ENCODE assay signal across 25 cellular contexts in the genomic region with DNA sequence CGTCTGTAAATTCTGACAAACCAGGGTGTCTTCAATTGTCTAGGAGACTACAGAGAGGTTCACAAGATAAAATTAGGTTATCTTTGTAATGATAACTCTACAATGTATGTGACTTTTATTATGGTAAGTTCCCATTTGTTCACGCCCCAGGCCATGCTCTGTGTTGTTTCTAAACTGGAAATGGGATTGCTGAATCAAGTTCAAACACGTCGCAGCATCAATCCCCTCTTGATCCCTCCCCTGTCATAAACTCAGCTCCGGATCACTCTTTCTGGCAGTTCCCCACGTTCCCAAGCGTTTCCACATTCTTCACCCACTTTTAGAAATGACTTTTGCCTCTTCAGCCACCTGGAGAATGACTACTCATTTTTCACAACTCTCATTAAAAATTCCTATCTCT.
"Had no signal": no experiment of that assay in that cellular context is flagged by ENCODE, and none has a peak within 500 bp of the region (broad histone marks: within the 10 kb centered on the region; RNA-seq: fewer than 3 reads in every experiment).

No MANE protein-coding gene starts in this region.

- H3K9me3 ChIP-seq: esophagus muscularis mucosa, gastroesophageal sphincter, psoas muscle, right lobe of liver, tibial artery, upper lobe of left lung, uterus had no signal

- H3K4me3 ChIP-seq: coronary artery, esophagus muscularis mucosa, gastroesophageal sphincter, lung, psoas muscle, right lobe of liver, spleen, tibial artery, upper lobe of left lung, uterus had no signal

- ATAC-seq: gastroesophageal sphincter; left colon; left ventricle myocardium superior; psoas muscle; right lobe of liver; stimulated activated memory B cell treated with anti-CD40 and anti-IgM and Interleukin-4, amounts not matched to agents 10 μg/mL and 1 μg/mL and 100 μg/mL, for 72 hours had no signal

- H3K4me1 Mint-ChIP-seq: immature natural killer cell; naive B cell; nephron; stimulated activated memory B cell treated with anti-CD40 and anti-IgM and Interleukin-4, amounts not matched to agents 10 μg/mL and 1 μg/mL and 100 μg/mL, for 72 hours had no signal

- H3K27me3 ChIP-seq: esophagus muscularis mucosa, gastroesophageal sphincter, right lobe of liver, spleen, tibial artery, upper lobe of left lung, uterus had no signal

- H3K9me3 Mint-ChIP-seq: nephron had no signal

- H3K27ac Mint-ChIP-seq: immature natural killer cell; naive B cell; nephron; stimulated activated memory B cell treated with anti-CD40 and anti-IgM and Interleukin-4, amounts not matched to agents 10 μg/mL and 1 μg/mL and 100 μg/mL, for 72 hours; stimulated activated naive CD8-positive, alpha-beta T cell treated with anti-CD3 and anti-CD28 coated beads, Interleukin-15, Interleukin-2, amounts not matched to agents 100 ng/mL and 50 ng/mL, for 24 hours had no signal

- H3K36me3 Mint-ChIP-seq: immature natural killer cell; naive B cell; stimulated activated memory B cell treated with anti-CD40 and anti-IgM and Interleukin-4, amounts not matched to agents 10 μg/mL and 1 μg/mL and 100 μg/mL, for 72 hours had no signal

- H3K36me3 ChIP-seq: esophagus muscularis mucosa, gastroesophageal sphincter, right lobe of liver, spleen, tibial artery, upper lobe of left lung, uterus had no signal

- H3K27me3 Mint-ChIP-seq: naive B cell; stimulated activated memory B cell treated with anti-CD40 and anti-IgM and Interleukin-4, amounts not matched to agents 10 μg/mL and 1 μg/mL and 100 μg/mL, for 72 hours; stimulated activated naive CD8-positive, alpha-beta T cell treated with anti-CD3 and anti-CD28 coated beads, Interleukin-15, Interleukin-2, amounts not matched to agents 100 ng/mL and 50 ng/mL, for 24 hours had no signal

- H3K4me1 ChIP-seq: gastroesophageal sphincter, parathyroid adenoma, psoas muscle, right lobe of liver, spleen, tibial artery, upper lobe of left lung, uterus had no signal

- H3K27ac ChIP-seq: coronary artery, epithelial cell of prostate, esophagus muscularis mucosa, gastroesophageal sphincter, parathyroid adenoma, psoas muscle, right lobe of liver, spleen, tibial artery, upper lobe of left lung, uterus had no signal

- H3K4me3 Mint-ChIP-seq: immature natural killer cell; naive B cell; nephron; stimulated activated memory B cell treated with anti-CD40 and anti-IgM and Interleukin-4, amounts not matched to agents 10 μg/mL and 1 μg/mL and 100 μg/mL, for 72 hours; stimulated activated naive CD8-positive, alpha-beta T cell treated with anti-CD3 and anti-CD28 coated beads, Interleukin-15, Interleukin-2, amounts not matched to agents 100 ng/mL and 50 ng/mL, for 24 hours had no signal

- DNase-seq: effector memory CD4-positive, alpha-beta T cell; immature natural killer cell; left colon; left ventricle myocardium superior; mesendoderm; naive B cell; psoas muscle; retina; right lobe of liver; spleen; stimulated activated CD4-positive, alpha-beta T cell treated with anti-CD3 and anti-CD28 coated beads, Interleukin-15, amount 100 ng/mL, for 24 hours; stimulated activated CD4-positive, alpha-beta T cell treated with anti-CD3 and anti-CD28 coated beads, Interleukin-1b, Interleukin-23, amount 100 ng/mL, for 48 hours; stimulated activated CD4-positive, alpha-beta T cell treated with anti-CD3 and anti-CD28 coated beads, Interleukin-4, amount 100 ng/mL, for 24 hours; tibial artery; upper lobe of left lung; uterus had no signal
